Comparison of ENCODE assay signal across 1 cellular context in the genomic region with DNA sequence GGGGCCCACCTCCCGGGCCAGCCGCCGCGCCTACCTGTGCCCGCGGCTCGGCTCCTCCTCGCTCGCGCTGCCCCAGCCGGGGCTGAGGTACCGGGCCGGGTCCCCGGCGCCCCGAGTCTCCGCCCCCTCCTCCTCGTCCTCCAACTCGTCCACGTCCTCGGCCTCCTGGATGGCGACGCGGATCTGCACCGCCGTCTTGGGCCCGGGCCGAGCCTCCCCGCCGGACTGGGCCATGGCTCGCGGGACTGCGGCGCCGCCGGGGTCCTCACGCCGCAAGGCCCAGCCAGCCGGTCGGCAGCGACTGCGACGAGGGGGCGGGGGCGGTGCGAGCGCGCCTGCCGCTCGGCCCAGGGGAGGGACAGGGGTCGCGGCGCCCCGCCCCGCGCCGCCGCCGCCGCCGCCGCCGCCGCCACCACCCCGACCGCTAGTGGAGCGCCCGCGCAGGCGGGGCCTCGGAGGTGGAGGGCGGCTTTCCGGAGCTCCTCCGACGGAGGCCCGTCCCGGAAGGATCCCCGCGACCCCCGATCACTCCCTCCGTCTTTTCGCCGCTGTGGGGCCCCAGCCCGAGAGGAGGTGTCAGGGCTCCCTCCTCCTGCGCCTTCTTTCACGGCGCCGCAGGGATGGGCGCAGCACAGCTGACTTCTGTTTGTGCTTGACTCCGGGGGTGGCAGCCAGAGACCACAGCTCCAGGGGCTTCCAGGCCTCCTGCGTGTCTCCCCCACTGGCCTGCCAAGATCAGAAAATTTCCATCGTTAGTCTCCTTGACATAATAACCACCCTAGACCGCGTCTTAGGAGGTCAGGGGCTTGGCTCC.
TF ChIP-seq lines count a peak whose summit lies in the region.

A gene (minus strand): TSS at position 303 of the 814 bp plus-strand sequence. CDS start 69 bp downstream, at position 234.

TF ChIP-seq in IMR-90, 13 proteins besides CTCF, POLR2A, EP300 and RAD21:
- TF ChIP-seq SMC3 (IDR thresholded peaks at IDR 0.05; ENCODE audit: low read depth, low read length) (no peak), MAZ (IDR thresholded peaks at IDR 0.05; ENCODE audit: borderline replicate concordance, low read depth, low read length) (peak; percentile 16; the same call in 1 of the 2 replicates)
- TF ChIP-seq, protein P1, sequence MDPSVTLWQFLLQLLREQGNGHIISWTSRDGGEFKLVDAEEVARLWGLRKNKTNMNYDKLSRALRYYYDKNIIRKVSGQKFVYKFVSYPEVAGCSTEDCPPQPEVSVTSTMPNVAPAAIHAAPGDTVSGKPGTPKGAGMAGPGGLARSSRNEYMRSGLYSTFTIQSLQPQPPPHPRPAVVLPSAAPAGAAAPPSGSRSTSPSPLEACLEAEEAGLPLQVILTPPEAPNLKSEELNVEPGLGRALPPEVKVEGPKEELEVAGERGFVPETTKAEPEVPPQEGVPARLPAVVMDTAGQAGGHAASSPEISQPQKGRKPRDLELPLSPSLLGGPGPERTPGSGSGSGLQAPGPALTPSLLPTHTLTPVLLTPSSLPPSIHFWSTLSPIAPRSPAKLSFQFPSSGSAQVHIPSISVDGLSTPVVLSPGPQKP (IDR thresholded peaks at IDR 0.05; ENCODE audit: borderline replicate concordance, low read depth, low read length): no peak
TF ChIP-seq in IMR-90: peak in this region for 1.
